Comparison of ENCODE assay signal across 8 cellular contexts in the genomic region with DNA sequence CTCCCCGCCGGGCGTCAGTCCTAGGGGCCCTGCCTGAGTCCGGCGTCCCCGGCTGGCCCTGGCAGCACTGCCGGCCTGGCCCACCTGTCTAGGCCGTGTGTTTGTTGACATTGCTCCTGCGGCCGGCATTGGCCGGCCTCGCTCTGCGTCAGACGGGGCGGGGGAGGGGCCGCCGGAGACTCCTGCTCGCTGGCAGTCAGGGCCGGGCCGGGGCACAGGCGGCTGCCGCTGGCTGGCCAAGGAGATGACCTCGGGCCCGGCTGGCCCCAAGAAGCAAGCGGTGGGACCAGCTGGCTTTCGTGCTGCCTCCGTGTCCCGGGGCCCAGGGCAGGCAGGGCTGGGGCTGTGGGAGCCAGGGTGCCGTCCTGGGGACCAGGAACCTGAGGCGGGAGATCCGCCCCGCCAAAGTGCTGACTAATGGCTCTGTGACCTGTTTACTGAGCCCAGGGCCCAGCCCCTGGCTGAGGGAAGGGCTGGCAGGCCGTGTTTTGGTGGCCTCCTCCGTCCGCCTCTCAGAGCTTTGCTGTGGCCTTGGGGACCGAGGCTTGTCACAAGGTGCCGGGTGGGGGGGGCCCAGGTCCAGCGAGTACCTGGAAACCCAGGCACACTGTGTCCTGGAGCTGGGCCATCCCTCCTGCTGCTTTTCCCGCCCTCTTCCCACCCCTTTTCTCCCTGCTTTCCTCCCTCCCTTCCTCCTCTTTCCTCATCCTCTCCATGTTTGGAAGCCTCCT. TPM values are rescaled to one million over a fixed set of nuclear protein-coding genes. Genes with fewer than 3 reads are reported as not detected.
DNase-seq lines count a peak whose midpoint lies in the region; ATAC-seq and TF ChIP-seq lines count a peak whose summit lies in the region.

No MANE protein-coding gene starts in this region.

- H3K36me3 Mint-ChIP-seq in immature natural killer cell = peaks cover 0 to 3% (median 0%) of the 10 kb centered on the region in 3 donors

- peak overlapping the region; percentile 64 to 95 (median 85) for H3K27ac ChIP-seq in skin epidermis

- H3K4me1 Mint-ChIP-seq in immature natural killer cell = peaks cover 11 to 29% of the 10 kb centered on the region in 2 donors

- peak overlapping the region; percentile 83 to 86 (median 85) for H3K4me3 Mint-ChIP-seq in immature natural killer cell

- H3K27ac Mint-ChIP-seq in immature natural killer cell = peak overlapping the region in 5 of 6 donors; percentile 49 to 93 (median 81)

- no peaks in the 10 kb centered on the region for H3K9me3 Mint-ChIP-seq in immature natural killer cell

- peak overlapping the region; percentile 62; the same call in 1 of the 2 replicates for H3K4me3 ChIP-seq in GM08714 (ENCODE audit: low read length)
- H3K4me3 ChIP-seq in WI38 (ENCODE audit: low read depth, low read length) = peak overlapping the region; percentile 68
- peak overlapping the region; percentile 66 for H3K4me3 ChIP-seq in cardiac fibroblast (replicated peaks in 1 of 2; ENCODE audit: low read depth in 2 of 2, low read length in 2 of 2)
- peak overlapping the region; percentile 57 to 75 (median 62) for H3K4me3 ChIP-seq in skin epidermis

- DNase-seq in NCI-H1105 treated with DMSO at 0.1 percent for 48 hours (lab: John Stamatoyannopoulos, UW) = peak; percentile 65
- DNase-seq in cardiac fibroblast (ENCODE audit: low read depth in 2 of 2) = peak; percentile 88 to 91
- DNase-seq in immature natural killer cell = peak; percentile 75 to 80 (median 78)

- ATAC-seq in HG02623 (IDR thresholded peaks at IDR 0.05; ENCODE audit: unreplicated experiment) = peak; percentile 50
- no peak for ATAC-seq in GM21717 (IDR thresholded peaks at IDR 0.05; ENCODE audit: unreplicated experiment)

- TF ChIP-seq CTCF in WI38 (IDR thresholded peaks at IDR 0.05; ENCODE audit: low read depth, low read length) = no peak
- TF ChIP-seq CTCF in cardiac fibroblast (IDR thresholded peaks at IDR 0.05; ENCODE audit: low read depth, low read length) = no peak

- H3K27me3 Mint-ChIP-seq in immature natural killer cell (ENCODE audit: low read depth in 3 of 3) = peaks cover 0 to 5% (median 4%) of the 10 kb centered on the region in 3 donors

RNA-seq across cellular contexts. Expression of a gene that starts 1.8 kb away (rescaled TPM):
- 1 to 10 TPM in 1 of 3 donors, under 1 TPM in 1, not detected in 1; 0.36 to 1.2 TPM for polyA plus RNA-seq in immature natural killer cell

RNA-seq across cellular contexts. Expression of a gene that starts 32.8 kb away (rescaled TPM):
- polyA plus RNA-seq in immature natural killer cell = 10 to 100 TPM in 1 of 3 donors, 1 to 10 TPM in 2; 4.4 to 14.5 (median 6.2) TPM

RNA-seq across cellular contexts. Expression of a gene that starts 53.5 kb away (rescaled TPM):
- polyA plus RNA-seq in immature natural killer cell = 1 to 10 TPM in 1 of 3 donors, under 1 TPM in 2; 0.05 to 4.1 (median 0.74) TPM
